16 cellular contexts compared by ENCODE assay signal in genomic region chr2:182416191-182416590, GRCh38. TPM values are rescaled to one million over a fixed set of nuclear protein-coding genes. Genes with fewer than 3 reads are reported as not detected.
DNase-seq lines count a peak whose midpoint lies in the region; ATAC-seq lines count a peak whose summit lies in the region.
"Had no signal": no experiment of that assay in that cellular context is flagged by ENCODE, and none has a peak within 500 bp of the region (broad histone marks: within the 10 kb centered on the region; RNA-seq: fewer than 3 reads in every experiment).

No MANE protein-coding gene starts in this region.

- DNase-seq in Right ventricle myocardium superior (no peak), Right ventricle myocardium inferior (ENCODE audit: missing footprints) (no peak), G401 (ENCODE audit: low spot score) (peak; percentile 78), cerebellum (ENCODE audit: low spot score) (peak; percentile 37)
- no peak for DNase-seq in stimulated activated CD4-positive, alpha-beta T cell treated with anti-CD3 and anti-CD28 coated beads, Interleukin-4, amount 100 ng/mL, for 24 hours
- no peak for DNase-seq in activated CD4-positive, CD25-positive, alpha-beta regulatory T cell treated with anti-CD3 and anti-CD28 coated beads, Interleukin-2, amount 50 U/mL, for 72 hours
- no peak for DNase-seq in stimulated activated naive CD4-positive, alpha-beta T cell (lab: John Stamatoyannopoulos, UW)
- DNase-seq: Calu3; CD4-positive, alpha-beta T cell; DMS153; DND-41; GF-D8; HCEC 1CT; HFFc6 had no signal

- ATAC-seq in Right ventricle myocardium superior (ENCODE audit: poor library complexity), result peak; percentile 24
- no peak for ATAC-seq in Right ventricle myocardium inferior

- intact Hi-C loops in Right ventricle myocardium superior (cut with DNase I) (no loop called here), Right ventricle myocardium inferior (cut with DNase I) (no loop called here)

- in situ Hi-C loops in G401 (cut with HindIII; ENCODE audit: low sequenced_read_pairs), result no loop called here

RNA-seq across cellular contexts. Expression of gene PDE1A, which starts 10.6 kb away (rescaled TPM):
- total RNA-seq in Right ventricle myocardium superior, result 11.4 TPM
- 14.6 TPM for total RNA-seq in Right ventricle myocardium inferior
- total RNA-seq in G401 (2014; rRNA removed; shearing (Covaris generic)), result 1.1 and 10.9 TPM in 2 replicates
- total RNA-seq in cerebellum, result 42.4 TPM
- total RNA-seq: B cell; CD4-positive, alpha-beta T cell; HT1080 had no signal

Comparison
In these comparisons a context has a peak if more than half of its experiments do, and no peak if none do; other contexts are left out.
1. DNase-seq: peak in G401 (single experiment) and cerebellum (single experiment); none in Right ventricle myocardium superior (single experiment), Right ventricle myocardium inferior (single experiment), stimulated activated CD4-positive, alpha-beta T cell treated with anti-CD3 and anti-CD28 coated beads, Interleukin-4, amount 100 ng/mL, for 24 hours (single experiment), activated CD4-positive, CD25-positive, alpha-beta regulatory T cell treated with anti-CD3 and anti-CD28 coated beads, Interleukin-2, amount 50 U/mL, for 72 hours (single experiment) and stimulated activated naive CD4-positive, alpha-beta T cell (0 of 6).